ENCODE assay signal across 22 cellular contexts in genomic region chr12:108017658-108018057, GRCh38.
"Had no signal": no experiment of that assay in that cellular context is flagged by ENCODE, and none has a peak within 500 bp of the region (broad histone marks: within the 10 kb centered on the region; RNA-seq: fewer than 3 reads in every experiment).

No MANE protein-coding gene starts in this region.

- H3K36me3 ChIP-seq: cardiac muscle cell had no signal

- H3K27ac ChIP-seq: cardiac muscle cell had no signal

- ATAC-seq: activated T-helper 17 cell treated with anti-CD3 and anti-CD28 coated beads, Interleukin-2, amount 50 U/mL, for 72 hours; T-helper 17 cell had no signal

- H3K4me3 ChIP-seq: cardiac muscle cell had no signal

- DNase-seq: activated B cell treated with CpG ODN at 0.5 μM for 24 hours; activated CD4-positive, alpha-beta memory T cell treated with anti-CD3 and anti-CD28 coated beads for 36 hours; activated CD4-positive, alpha-beta T cell treated with anti-CD3 and anti-CD28 coated beads for 1 hour; activated CD4-positive, alpha-beta T cell treated with anti-CD3 and anti-CD28 coated beads, Interleukin-2, amount 10 ng/mL, durations not matched to agents 24 days and 14 days; activated gamma-delta T cell; activated naive CD4-positive, alpha-beta T cell treated with anti-CD3 and anti-CD28 coated beads for 36 hours; activated T-cell treated with anti-CD3 and anti-CD28 coated beads for 4 hours; activated T-cell treated with anti-CD3 and anti-CD28 coated beads, Interleukin-2, amount 50 U/mL, for 48 hours; Kasumi-1; NCI-H1105 treated with DMSO at 0.1 percent for 48 hours; NCI-H1436 treated with DMSO at 0.1 percent for 48 hours; NCI-H1930; NCI-H2171; NCI-H2227 treated with DMSO at 0.1 percent for 48 hours; NCI-H446 treated with DMSO at 0.1 percent for 48 hours; NCI-H524 treated with DMSO at 0.1 percent for 48 hours; NCI-H748 treated with DMSO at 0.1 percent for 48 hours; SIG-M5; T-helper 17 cell; T-helper 9 cell had no signal
